In genomic region chr10:128443925-128444324, GRCh38 we compare ENCODE assay signal across 23 cellular contexts.
DNase-seq lines count a peak whose midpoint lies in the region; FAIRE-seq and TF ChIP-seq lines count a peak whose summit lies in the region.
"Had no signal": no experiment of that assay in that cellular context is flagged by ENCODE, and none has a peak within 500 bp of the region (broad histone marks: within the 10 kb centered on the region; RNA-seq: fewer than 3 reads in every experiment).

No MANE protein-coding gene starts in this region.

- FAIRE-seq in A204.1 (lab: Jason Lieb, UNC) (peak; percentile 87), TTC549 (lab: Jason Lieb, UNC) (peak; percentile 15), kidney (lab: Jason Lieb, UNC) (peak; percentile 68)
- FAIRE-seq: A549, D721Med, GM12891, GM18507 had no signal

- DNase-seq in kidney = no peak
- no peak for DNase-seq in SK-N-DZ (ENCODE audit: low spot score)
- no peak for DNase-seq in NCI-H345 treated with DMSO at 0.1 percent for 48 hours (lab: John Stamatoyannopoulos, UW; ENCODE audit: unreplicated experiment)
- no peak for DNase-seq in NCI-H2081 treated with DMSO at 0.1 percent for 48 hours (lab: John Stamatoyannopoulos, UW)
- DNase-seq: ACHN; AML-193; BE2C; CD4-positive, alpha-beta T cell; CD8-positive, alpha-beta memory T cell; DMS 273 treated with DMSO at 0.1 percent for 48 hours; DMS79; EL; GF-D8; H9 had no signal

- TF ChIP-seq CTCF in kidney (IDR thresholded peaks at IDR 0.05; ENCODE audit: borderline replicate concordance, extremely low read depth, insufficient read depth) = no peak

- H3K27ac ChIP-seq in kidney (ENCODE audit: low read depth in 2 of 2, low read length in 2 of 2) = no peak overlapping the region
- H3K27ac ChIP-seq: 22Rv1; A549; BLaER1 treated with 17β-estradiol and CSF1 and Interleukin-3, amounts not matched to agents 10 nM and 100 nM had no signal

- H3K36me3 ChIP-seq in kidney (ENCODE audit: control insufficient read depth in 1 of 2, insufficient read depth in 2 of 2, low read length in 2 of 2) = no peaks in the 10 kb centered on the region
- H3K36me3 ChIP-seq: BE2C; BLaER1 treated with 17β-estradiol and CSF1 and Interleukin-3, amounts not matched to agents 10 nM and 100 nM had no signal

- no peaks in the 10 kb centered on the region for H3K9me3 ChIP-seq in kidney (ENCODE audit: control insufficient read depth in 1 of 2, low read length in 2 of 2)
- H3K9me3 ChIP-seq: A549, BE2C had no signal

- H3K4me1 ChIP-seq in kidney (ENCODE audit: control insufficient read depth in 1 of 2, insufficient read depth in 1 of 2, low read depth in 1 of 2, low read length in 2 of 2) = no peaks in the 10 kb centered on the region
- H3K4me1 ChIP-seq: A549, BE2C had no signal

- no peak overlapping the region for H3K4me3 ChIP-seq in kidney (ENCODE audit: low read length in 2 of 2)
- H3K4me3 ChIP-seq: A549; BLaER1 treated with 17β-estradiol and CSF1 and Interleukin-3, amounts not matched to agents 10 nM and 100 nM; GM23338 had no signal

- intact Hi-C loops in kidney (cut with DNase I) = no loop called here

- H3K9ac ChIP-seq in kidney (ENCODE audit: low read length in 2 of 2) = no peak overlapping the region
- H3K9ac ChIP-seq: BLaER1 treated with 17β-estradiol and CSF1 and Interleukin-3, amounts not matched to agents 10 nM and 100 nM had no signal
